In genomic region chr16:67436640-67437193, GRCh38 we compare ENCODE assay signal across 22 cellular contexts. TPM values are rescaled to one million over a fixed set of nuclear protein-coding genes. Genes with fewer than 3 reads are reported as not detected.
A peak's percentile ranks its signal among the peaks of the same experiment; 100 is the strongest.
DNase-seq lines count a peak whose midpoint lies in the region; ATAC-seq, FAIRE-seq and TF ChIP-seq lines count a peak whose summit lies in the region.
"Had no signal": no experiment of that assay in that cellular context is flagged by ENCODE, and none has a peak within 500 bp of the region (broad histone marks: within the 10 kb centered on the region; RNA-seq: fewer than 3 reads in every experiment).

No MANE protein-coding gene starts in this region.

- POLR2A ChIA-PET in HepG2 (lab: Yijun Ruan, JAX), result no interaction called here
- POLR2A ChIA-PET in naive thymus-derived CD4-positive, alpha-beta T cell (lab: Charles Lee), result no interaction called here

- H2BK5ac ChIP-seq in mesenchymal stem cell (ENCODE audit: low read depth, low read length, poor library complexity, severe bottlenecking), result no peak overlapping the region

- intact Hi-C loops in HepG2 (cut with micrococcal nuclease; ENCODE audit: unreplicated experiment) (no loop called here), right lobe of liver (cut with DNase I) (no loop called here), posterior cingulate gyrus (cut with DNase I) (no loop called here)
- intact Hi-C loops in naive thymus-derived CD4-positive, alpha-beta T cell (cut with micrococcal nuclease), result no loop called here

- no peak overlapping the region for H3K23ac ChIP-seq in mesenchymal stem cell (ENCODE audit: low read length in 2 of 2)

- H3K36me3 Mint-ChIP-seq in naive thymus-derived CD4-positive, alpha-beta T cell, result peaks cover 2 to 16% (median 4%) of the 10 kb centered on the region in 5 donors

- TF ChIP-seq CTCF in HepG2 (CRISPR knock-in tag; IDR thresholded peaks at IDR 0.05), result no peak
- TF ChIP-seq CTCF in right lobe of liver (IDR thresholded peaks at IDR 0.05), result no peak

- no peak for TF ChIP-seq POLR2A in HepG2 (IDR thresholded peaks at IDR 0.05; ENCODE audit: insufficient read depth in 1 of 2, low read depth in 2 of 2, low read length in 2 of 2)
- no peak for TF ChIP-seq POLR2A in right lobe of liver (IDR thresholded peaks at IDR 0.05)

- H3K4me1 ChIP-seq in HepG2 (ENCODE audit: insufficient read depth, low read length) (peaks cover 20% of the 10 kb centered on the region), right lobe of liver (peaks cover 0 to 13% (median 5%) of the 10 kb centered on the region in 4 donors), mesenchymal stem cell (ENCODE audit: control insufficient read depth, insufficient read depth, low read depth, low read length) (peaks cover 10% of the 10 kb centered on the region)
- peaks cover 0 to 1% of the 10 kb centered on the region in 2 donors for H3K4me1 ChIP-seq in naive thymus-derived CD4-positive, alpha-beta T cell (ENCODE audit: control insufficient read depth in 2 of 2, insufficient read depth in 2 of 2, low read length in 2 of 2)

- H3K9me3 ChIP-seq in HepG2 (ENCODE audit: low read length) (no peaks in the 10 kb centered on the region), right lobe of liver (no peaks in the 10 kb centered on the region), mesenchymal stem cell (ENCODE audit: control insufficient read depth, low read length) (no peaks in the 10 kb centered on the region)
- H3K9me3 ChIP-seq in naive thymus-derived CD4-positive, alpha-beta T cell (ENCODE audit: control insufficient read depth in 2 of 3, low read length in 3 of 3), result no peaks in the 10 kb centered on the region
- H3K9me3 ChIP-seq: BE2C had no signal

- H2BK120ac ChIP-seq in mesenchymal stem cell (ENCODE audit: low read depth, low read length), result no peak overlapping the region

- CTCF ChIA-PET in HepG2 (lab: Yijun Ruan, JAX; ENCODE audit: low intra/inter-chr PET ratio, low total read pairs), result no interaction called here
- CTCF ChIA-PET in naive thymus-derived CD4-positive, alpha-beta T cell (lab: Charles Lee), result no interaction called here

- H3K4ac ChIP-seq in mesenchymal stem cell (ENCODE audit: low read depth in 1 of 2, low read length in 2 of 2), result no peak overlapping the region

- in situ Hi-C loops in HepG2 (cut with HindIII; ENCODE audit: extremely low pct_ligation_motif_present, low pct_unique_long_range_greater_than_20kb), result no loop called here

- no peak overlapping the region for H3K18ac ChIP-seq in mesenchymal stem cell (ENCODE audit: low read depth in 1 of 2, low read length in 2 of 2)

- peaks cover 5 to 33% of the 10 kb centered on the region in 2 experiments; a peak in 3 of 5 replicates for H3K36me3 ChIP-seq in HepG2 (replicated peaks in 1 of 2; ENCODE audit: control insufficient read depth in 1 of 2, insufficient read depth in 2 of 2, low read length in 2 of 2)
- peaks cover 0 to 3% (median 0%) of the 10 kb centered on the region in 4 donors for H3K36me3 ChIP-seq in right lobe of liver
- peaks cover 68 to 71% of the 10 kb centered on the region in 2 experiments for H3K36me3 ChIP-seq in mesenchymal stem cell (ENCODE audit: control insufficient read depth in 1 of 2, insufficient read depth in 2 of 2, low read depth in 1 of 2, low read length in 2 of 2)
- H3K36me3 ChIP-seq in naive thymus-derived CD4-positive, alpha-beta T cell (ENCODE audit: control insufficient read depth in 2 of 3, insufficient read depth in 3 of 3, low read length in 3 of 3), result peaks cover 0 to 44% (median 3%) of the 10 kb centered on the region in 3 experiments

- TF ChIP-seq RAD21 in HepG2 (CRISPR knock-in tag; IDR thresholded peaks at IDR 0.05), result no peak

- no peak overlapping the region for H2AFZ ChIP-seq in HepG2 (ENCODE audit: low read length)
- H2AFZ ChIP-seq in mesenchymal stem cell (ENCODE audit: low read depth, low read length), result no peak overlapping the region

- FAIRE-seq in HepG2 (lab: Jason Lieb, UNC), result no peak
- FAIRE-seq: G401.6, H54, RCC 7860 had no signal

- no peaks in the 10 kb centered on the region for H3K79me2 ChIP-seq in HepG2 (ENCODE audit: insufficient read depth, low read length)

- DNase-seq in HepG2 (ENCODE audit: low spot score) (no peak), right lobe of liver (no peak), mesenchymal stem cell (no peak), posterior cingulate gyrus (no peak), anterior cingulate cortex (lab: John Stamatoyannopoulos, UW) (no peak)
- DNase-seq in naive thymus-derived CD4-positive, alpha-beta T cell, result no peak
- DNase-seq: BE2C; CD4-positive, CD25-positive, alpha-beta regulatory T cell; COR-L47; HFFc6; NCI-H1417 treated with DMSO at 0.1 percent for 48 hours; NCI-H187 treated with DMSO at 0.1 percent for 48 hours; NCI-H2227 treated with DMSO at 0.1 percent for 48 hours; NCI-H510A treated with DMSO at 0.1 percent for 48 hours; NCI-H774 had no signal

- H3K4me2 ChIP-seq in HepG2 (ENCODE audit: low read depth, low read length), result no peak overlapping the region
- no peak overlapping the region for H3K4me2 ChIP-seq in mesenchymal stem cell (ENCODE audit: low read length, poor library complexity, severe bottlenecking)

- no peak overlapping the region for H2BK12ac ChIP-seq in mesenchymal stem cell (ENCODE audit: low read length in 2 of 2)

- H2BK15ac ChIP-seq in mesenchymal stem cell (ENCODE audit: low read depth, poor library complexity, severe bottlenecking), result no peak overlapping the region

- peaks cover 0 to 14% (median 0%) of the 10 kb centered on the region in 5 donors for H3K27me3 Mint-ChIP-seq in naive thymus-derived CD4-positive, alpha-beta T cell

- no peak for ATAC-seq in HepG2
- no peak for ATAC-seq in right lobe of liver
- no peak for ATAC-seq in naive thymus-derived CD4-positive, alpha-beta T cell
- ATAC-seq: Right ventricle myocardium inferior had no signal

- no peak overlapping the region for H3K27ac ChIP-seq in HepG2 (ENCODE audit: extremely low read length, insufficient read depth, low read length)
- H3K27ac ChIP-seq in right lobe of liver, result no peak overlapping the region
- H3K27ac ChIP-seq in mesenchymal stem cell (ENCODE audit: low read length, poor library complexity, severe bottlenecking), result no peak overlapping the region
- no peak overlapping the region for H3K27ac ChIP-seq in naive thymus-derived CD4-positive, alpha-beta T cell (ENCODE audit: low read depth, low read length)

- peak overlapping the region; percentile 7 for H4K8ac ChIP-seq in mesenchymal stem cell (ENCODE audit: low read length)

- no peak overlapping the region for H3K9ac ChIP-seq in HepG2 (ENCODE audit: insufficient read depth, low read depth, low read length)
- no peak overlapping the region for H3K9ac ChIP-seq in mesenchymal stem cell (ENCODE audit: low read length)

- H3K4me3 ChIP-seq in HepG2 (replicated peaks in 1 of 3; ENCODE audit: insufficient read depth in 1 of 3, low read depth in 2 of 3, low read length in 3 of 3) (no peak overlapping the region), right lobe of liver (no peak overlapping the region), mesenchymal stem cell (ENCODE audit: insufficient read depth in 1 of 2, low read depth in 1 of 2, low read length in 2 of 2) (no peak overlapping the region)
- no peak overlapping the region for H3K4me3 ChIP-seq in naive thymus-derived CD4-positive, alpha-beta T cell (ENCODE audit: low read length)

- H3K4me3 Mint-ChIP-seq in naive thymus-derived CD4-positive, alpha-beta T cell, result no peak overlapping the region
- H3K4me3 Mint-ChIP-seq: HFFc6 had no signal

- WGBS in HepG2 (ENCODE audit: low lambda C conversion rate), result 98% methylated on average over 22 of the region's 23 CpGs
- WGBS in right lobe of liver (ENCODE audit: insufficient coverage, low coverage, low lambda C conversion rate, missing lambda C conversion rate), result 93% methylated on average over 7 of the region's 23 CpGs
- 96% methylated on average over 23 of the region's 23 CpGs for WGBS in mesenchymal stem cell

- H3K79me1 ChIP-seq in mesenchymal stem cell (replicated peaks; ENCODE audit: low read length, poor library complexity, severe bottlenecking), result peaks cover 16% of the 10 kb centered on the region

- H2AK5ac ChIP-seq in mesenchymal stem cell (ENCODE audit: low read length, severe bottlenecking), result no peak overlapping the region

- no TSS peak for BruUV-seq in HepG2 (replicated peaks; lab: Mats Ljungman, UMichigan)

- no peaks in the 10 kb centered on the region for H4K20me1 ChIP-seq in HepG2 (ENCODE audit: insufficient read depth, low read length)

- H4K91ac ChIP-seq in mesenchymal stem cell (ENCODE audit: low read length), result no peak overlapping the region

- H3K27me3 ChIP-seq in HepG2 (ENCODE audit: control insufficient read depth in 1 of 2, insufficient read depth in 2 of 2, low read length in 2 of 2) (no peaks in the 10 kb centered on the region; a peak in 1 of 5 replicates), right lobe of liver (no peaks in the 10 kb centered on the region), mesenchymal stem cell (ENCODE audit: control insufficient read depth in 1 of 2, insufficient read depth in 1 of 2, low read length in 2 of 2) (peaks cover 2 to 4% of the 10 kb centered on the region in 2 experiments)
- H3K27me3 ChIP-seq in naive thymus-derived CD4-positive, alpha-beta T cell (ENCODE audit: control insufficient read depth in 2 of 2, insufficient read depth in 2 of 2, low read length in 2 of 2), result no peaks in the 10 kb centered on the region

- no peaks in the 10 kb centered on the region for H3K9me3 Mint-ChIP-seq in naive thymus-derived CD4-positive, alpha-beta T cell
- H3K9me3 Mint-ChIP-seq: HFFc6 had no signal

- no peak overlapping the region for H3K27ac Mint-ChIP-seq in naive thymus-derived CD4-positive, alpha-beta T cell
- H3K27ac Mint-ChIP-seq: CD4-positive, CD25-positive, alpha-beta regulatory T cell; HFFc6 had no signal

- TF ChIP-seq EP300 in HepG2 (IDR thresholded peaks at IDR 0.05; ENCODE audit: low read depth in 2 of 2, low read length in 2 of 2) (no peak), HepG2 (CRISPR knock-in tag; IDR thresholded peaks at IDR 0.05; ENCODE audit: borderline replicate concordance) (no peak)

- peaks cover 0 to 5% (median 0%) of the 10 kb centered on the region in 7 donors for H3K4me1 Mint-ChIP-seq in naive thymus-derived CD4-positive, alpha-beta T cell

- no peak overlapping the region for H3K14ac ChIP-seq in mesenchymal stem cell (ENCODE audit: low read length in 2 of 2)

RNA-seq across cellular contexts. Expression of gene HSD11B2, which starts 5.8 kb away (rescaled TPM):
- total RNA-seq in HepG2 (2016; rRNA removed; fragmentation: Illumina TruSeq; extraction: Trizol) (6.7 and 13.6 TPM in 2 replicates), right lobe of liver (1 to 10 TPM; 1.3 to 2.7 (median 2.1) TPM)
- total RNA-seq in HepG2 (2016; cell fraction: cytosol; rRNA removed; fragmentation: Illumina TruSeq; extraction: Trizol; ENCODE audit: low read depth), result 3.9 and 4.1 TPM in 2 replicates
- total RNA-seq in HepG2 (2016; cell fraction: insoluble cytoplasmic fraction; rRNA removed; fragmentation: Illumina TruSeq; extraction: Trizol), result 5.4 and 13.4 TPM in 2 replicates
- 8.8 TPM in 2 replicates for total RNA-seq in HepG2 (2016; cell fraction: membrane; rRNA removed; fragmentation: Illumina TruSeq; extraction: Trizol)
- total RNA-seq in HepG2 (2016; cell fraction: nucleus; rRNA removed; fragmentation: Illumina TruSeq; extraction: Trizol), result 14.6 and 15.0 TPM in 2 replicates
- 8.9 and 11.9 TPM in 2 replicates for polyA plus RNA-seq in HepG2 (2011; rRNA removed)
- 5.3 and 6.3 TPM in 2 replicates for polyA plus RNA-seq in HepG2 (2011; cell fraction: cytosol; rRNA removed)
- 34.2 and 34.3 TPM in 2 replicates for polyA plus RNA-seq in HepG2 (2011; cell fraction: nucleus; rRNA removed)
- polyA plus RNA-seq in HepG2 (2012), result 8.4 and 11.0 TPM in 2 replicates
- 6.5 and 9.3 TPM in 2 replicates for polyA plus RNA-seq in HepG2 (2016; cell fraction: cytosol; fragmentation: Illumina TruSeq; extraction: Trizol; ENCODE audit: low read depth)
- polyA plus RNA-seq in HepG2 (2016; cell fraction: insoluble cytoplasmic fraction; fragmentation: Illumina TruSeq; extraction: Trizol; ENCODE audit: low read depth), result 11.1 and 13.3 TPM in 2 replicates
- 11.3 and 12.9 TPM in 2 replicates for polyA plus RNA-seq in HepG2 (2016; cell fraction: membrane; fragmentation: Illumina TruSeq; extraction: Trizol; ENCODE audit: low read depth)
- polyA plus RNA-seq in HepG2 (2016; cell fraction: nucleus; fragmentation: Illumina TruSeq; extraction: Trizol; ENCODE audit: insufficient read depth, low read depth), result 48.6 and 52.7 TPM in 2 replicates
- 3.3 and 16.4 TPM in 2 replicates for polyA minus RNA-seq in HepG2 (2011; rRNA and poly(A)+ RNA removed; ENCODE audit: low replicate concordance)
- 4.1 and 8.5 TPM in 2 replicates for polyA minus RNA-seq in HepG2 (2011; cell fraction: cytosol; rRNA and poly(A)+ RNA removed)
- polyA minus RNA-seq in HepG2 (2011; cell fraction: nucleus; rRNA and poly(A)+ RNA removed), result 8.7 and 11.3 TPM in 2 replicates
- polyA plus RNA-seq in mesenchymal stem cell (2013, experiment 1 of 2), result 0.08 TPM
- polyA plus RNA-seq in mesenchymal stem cell (2013, experiment 2 of 2), result not detected
- total RNA-seq in naive thymus-derived CD4-positive, alpha-beta T cell, result under 1 TPM in 1 of 5 experiments, not detected in 4; 0.17 TPM
- not detected for polyA plus RNA-seq in naive thymus-derived CD4-positive, alpha-beta T cell
- total RNA-seq: A172; CD4-positive, CD25-positive, alpha-beta regulatory T cell; HFFc6; OCI-LY7 had no signal
- polyA plus RNA-seq: CD4-positive, CD25-positive, alpha-beta regulatory T cell had no signal

RNA-seq across cellular contexts. Expression of gene ZDHHC1, which starts 20.4 kb away (rescaled TPM):
- 0.36 and 1.1 TPM in 2 replicates for total RNA-seq in HepG2 (2016; rRNA removed; fragmentation: Illumina TruSeq; extraction: Trizol)
- total RNA-seq in HepG2 (2016; cell fraction: cytosol; rRNA removed; fragmentation: Illumina TruSeq; extraction: Trizol; ENCODE audit: low read depth), result 1.6 and 1.9 TPM in 2 replicates
- 0.33 and 1.3 TPM in 2 replicates for total RNA-seq in HepG2 (2016; cell fraction: insoluble cytoplasmic fraction; rRNA removed; fragmentation: Illumina TruSeq; extraction: Trizol)
- total RNA-seq in HepG2 (2016; cell fraction: membrane; rRNA removed; fragmentation: Illumina TruSeq; extraction: Trizol), result 2.2 and 3.3 TPM in 2 replicates
- total RNA-seq in HepG2 (2016; cell fraction: nucleus; rRNA removed; fragmentation: Illumina TruSeq; extraction: Trizol), result 0.96 and 3.2 TPM in 2 replicates
- polyA plus RNA-seq in HepG2 (2011; rRNA removed), result 0.47 and 0.51 TPM in 2 replicates
- 0.28 and 0.60 TPM in 2 replicates for polyA plus RNA-seq in HepG2 (2011; cell fraction: cytosol; rRNA removed)
- polyA plus RNA-seq in HepG2 (2011; cell fraction: nucleus; rRNA removed), result 2.1 and 2.7 TPM in 2 replicates
- 0.36 and 1.0 TPM in 2 replicates for polyA plus RNA-seq in HepG2 (2012)
- polyA plus RNA-seq in HepG2 (2016; cell fraction: cytosol; fragmentation: Illumina TruSeq; extraction: Trizol; ENCODE audit: low read depth), result 1.3 and 1.6 TPM in 2 replicates
- polyA plus RNA-seq in HepG2 (2016; cell fraction: insoluble cytoplasmic fraction; fragmentation: Illumina TruSeq; extraction: Trizol; ENCODE audit: low read depth), result 0.35 and 0.63 TPM in 2 replicates
- polyA plus RNA-seq in HepG2 (2016; cell fraction: membrane; fragmentation: Illumina TruSeq; extraction: Trizol; ENCODE audit: low read depth), result 1.2 and 1.6 TPM in 2 replicates
- 1.3 and 1.4 TPM in 2 replicates for polyA plus RNA-seq in HepG2 (2016; cell fraction: nucleus; fragmentation: Illumina TruSeq; extraction: Trizol; ENCODE audit: insufficient read depth, low read depth)
- polyA minus RNA-seq in HepG2 (2011; rRNA and poly(A)+ RNA removed; ENCODE audit: low replicate concordance), result 1.6 and 5.9 TPM in 2 replicates
- polyA minus RNA-seq in HepG2 (2011; cell fraction: cytosol; rRNA and poly(A)+ RNA removed), result 0.26 TPM in 1 of 2 replicates, not detected in the other
- polyA minus RNA-seq in HepG2 (2011; cell fraction: nucleus; rRNA and poly(A)+ RNA removed), result 1.6 and 3.5 TPM in 2 replicates
- 1 to 10 TPM; 1.2 to 4.0 (median 1.8) TPM for total RNA-seq in right lobe of liver
- polyA plus RNA-seq in mesenchymal stem cell (2013, experiment 1 of 2), result 6.6 TPM
- 6.1 TPM for polyA plus RNA-seq in mesenchymal stem cell (2013, experiment 2 of 2)
- total RNA-seq in naive thymus-derived CD4-positive, alpha-beta T cell, result 1 to 10 TPM in 1 of 5 experiments, under 1 TPM in 2, not detected in 2; 0.34 to 3.6 (median 0.48) TPM
- not detected for polyA plus RNA-seq in naive thymus-derived CD4-positive, alpha-beta T cell
- total RNA-seq: CD4-positive, CD25-positive, alpha-beta regulatory T cell; OCI-LY7 had no signal

RNA-seq across cellular contexts. Expression of gene TPPP3, which starts 43.4 kb away (rescaled TPM):
- total RNA-seq in HepG2 (2016; rRNA removed; fragmentation: Illumina TruSeq; extraction: Trizol) (0.20 and 0.44 TPM in 2 replicates), right lobe of liver (under 1 TPM in 5 of 6 experiments, not detected in 1; 0.24 to 0.65 (median 0.37) TPM)
- 0.18 TPM in 1 of 2 replicates, not detected in the other for total RNA-seq in HepG2 (2016; cell fraction: cytosol; rRNA removed; fragmentation: Illumina TruSeq; extraction: Trizol; ENCODE audit: low read depth)
- 0.50 and 0.54 TPM in 2 replicates for total RNA-seq in HepG2 (2016; cell fraction: insoluble cytoplasmic fraction; rRNA removed; fragmentation: Illumina TruSeq; extraction: Trizol)
- total RNA-seq in HepG2 (2016; cell fraction: membrane; rRNA removed; fragmentation: Illumina TruSeq; extraction: Trizol), result 0.31 TPM in 1 of 2 replicates, not detected in the other
- total RNA-seq in HepG2 (2016; cell fraction: nucleus; rRNA removed; fragmentation: Illumina TruSeq; extraction: Trizol), result 0.62 and 0.63 TPM in 2 replicates
- 0.16 TPM in 1 of 2 replicates, not detected in the other for polyA plus RNA-seq in HepG2 (2011; rRNA removed)
- polyA plus RNA-seq in HepG2 (2011; cell fraction: cytosol; rRNA removed), result 0.05 and 0.31 TPM in 2 replicates
- 0.31 and 0.50 TPM in 2 replicates for polyA plus RNA-seq in HepG2 (2011; cell fraction: nucleus; rRNA removed)
- polyA plus RNA-seq in HepG2 (2012), result 0.15 and 0.69 TPM in 2 replicates
- polyA plus RNA-seq in HepG2 (2016; cell fraction: cytosol; fragmentation: Illumina TruSeq; extraction: Trizol; ENCODE audit: low read depth), result 0.12 TPM in 1 of 2 replicates, not detected in the other
- 0.23 and 0.32 TPM in 2 replicates for polyA plus RNA-seq in HepG2 (2016; cell fraction: insoluble cytoplasmic fraction; fragmentation: Illumina TruSeq; extraction: Trizol; ENCODE audit: low read depth)
- polyA plus RNA-seq in HepG2 (2016; cell fraction: membrane; fragmentation: Illumina TruSeq; extraction: Trizol; ENCODE audit: low read depth), result not detected in 2 replicates
- polyA plus RNA-seq in HepG2 (2016; cell fraction: nucleus; fragmentation: Illumina TruSeq; extraction: Trizol; ENCODE audit: insufficient read depth, low read depth), result 0.48 and 0.55 TPM in 2 replicates
- 0.38 TPM in 1 of 2 replicates, not detected in the other for polyA minus RNA-seq in HepG2 (2011; rRNA and poly(A)+ RNA removed; ENCODE audit: low replicate concordance)
- not detected in 2 replicates for polyA minus RNA-seq in HepG2 (2011; cell fraction: cytosol; rRNA and poly(A)+ RNA removed)
- 0.64 TPM in 1 of 2 replicates, not detected in the other for polyA minus RNA-seq in HepG2 (2011; cell fraction: nucleus; rRNA and poly(A)+ RNA removed)
- 8.2 TPM for polyA plus RNA-seq in mesenchymal stem cell (2013, experiment 1 of 2)
- polyA plus RNA-seq in mesenchymal stem cell (2013, experiment 2 of 2), result 7.4 TPM
- total RNA-seq in naive thymus-derived CD4-positive, alpha-beta T cell, result 10 to 100 TPM in 1 of 5 experiments, under 1 TPM in 1, not detected in 3; 0.37 to 18.7 TPM
- polyA plus RNA-seq in naive thymus-derived CD4-positive, alpha-beta T cell, result under 1 TPM in 1 of 2 donors, not detected in 1; 0.19 TPM
- total RNA-seq: CD4-positive, CD25-positive, alpha-beta regulatory T cell; OCI-LY7 had no signal
- polyA plus RNA-seq: CD4-positive, CD25-positive, alpha-beta regulatory T cell had no signal

RNA-seq across cellular contexts. Expression of gene ATP6V0D1, which starts 44.2 kb away (rescaled TPM):
- total RNA-seq in HepG2 (2016; rRNA removed; fragmentation: Illumina TruSeq; extraction: Trizol) (49.5 and 51.1 TPM in 2 replicates), right lobe of liver (10 to 100 TPM; 33.6 to 84.6 (median 47.0) TPM)
- total RNA-seq in HepG2 (2016; cell fraction: cytosol; rRNA removed; fragmentation: Illumina TruSeq; extraction: Trizol; ENCODE audit: low read depth), result 13.5 and 16.0 TPM in 2 replicates
- total RNA-seq in HepG2 (2016; cell fraction: insoluble cytoplasmic fraction; rRNA removed; fragmentation: Illumina TruSeq; extraction: Trizol), result 45.3 and 52.4 TPM in 2 replicates
- 23.6 and 25.5 TPM in 2 replicates for total RNA-seq in HepG2 (2016; cell fraction: membrane; rRNA removed; fragmentation: Illumina TruSeq; extraction: Trizol)
- total RNA-seq in HepG2 (2016; cell fraction: nucleus; rRNA removed; fragmentation: Illumina TruSeq; extraction: Trizol), result 26.3 and 30.4 TPM in 2 replicates
- polyA plus RNA-seq in HepG2 (2011; rRNA removed), result 54.2 and 61.3 TPM in 2 replicates
- polyA plus RNA-seq in HepG2 (2011; cell fraction: cytosol; rRNA removed), result 55.2 and 57.9 TPM in 2 replicates
- polyA plus RNA-seq in HepG2 (2011; cell fraction: nucleus; rRNA removed), result 32.7 and 35.9 TPM in 2 replicates
- polyA plus RNA-seq in HepG2 (2012), result 29.3 and 41.3 TPM in 2 replicates
- 16.4 and 17.3 TPM in 2 replicates for polyA plus RNA-seq in HepG2 (2016; cell fraction: cytosol; fragmentation: Illumina TruSeq; extraction: Trizol; ENCODE audit: low read depth)
- 55.4 and 63.8 TPM in 2 replicates for polyA plus RNA-seq in HepG2 (2016; cell fraction: insoluble cytoplasmic fraction; fragmentation: Illumina TruSeq; extraction: Trizol; ENCODE audit: low read depth)
- polyA plus RNA-seq in HepG2 (2016; cell fraction: membrane; fragmentation: Illumina TruSeq; extraction: Trizol; ENCODE audit: low read depth), result 21.4 and 22.6 TPM in 2 replicates
- polyA plus RNA-seq in HepG2 (2016; cell fraction: nucleus; fragmentation: Illumina TruSeq; extraction: Trizol; ENCODE audit: insufficient read depth, low read depth), result 45.0 and 53.3 TPM in 2 replicates
- 104 and 246 TPM in 2 replicates for polyA minus RNA-seq in HepG2 (2011; rRNA and poly(A)+ RNA removed; ENCODE audit: low replicate concordance)
- 37.9 and 45.0 TPM in 2 replicates for polyA minus RNA-seq in HepG2 (2011; cell fraction: cytosol; rRNA and poly(A)+ RNA removed)
- 14.7 and 19.8 TPM in 2 replicates for polyA minus RNA-seq in HepG2 (2011; cell fraction: nucleus; rRNA and poly(A)+ RNA removed)
- 140 TPM for polyA plus RNA-seq in mesenchymal stem cell (2013, experiment 1 of 2)
- polyA plus RNA-seq in mesenchymal stem cell (2013, experiment 2 of 2), result 136 TPM
- total RNA-seq in naive thymus-derived CD4-positive, alpha-beta T cell, result 100 to 1,000 TPM in 1 of 5 experiments, 10 to 100 TPM in 4; 35.8 to 104 (median 54.7) TPM
- 100 to 1,000 TPM in 1 of 2 donors, 10 to 100 TPM in 1; 61.5 to 102 TPM for polyA plus RNA-seq in naive thymus-derived CD4-positive, alpha-beta T cell

RNA-seq across cellular contexts. Expression of gene AGRP, which starts 46.6 kb away (rescaled TPM):
- total RNA-seq in HepG2 (2016; rRNA removed; fragmentation: Illumina TruSeq; extraction: Trizol), result not detected in 2 replicates
- not detected in 2 replicates for total RNA-seq in HepG2 (2016; cell fraction: cytosol; rRNA removed; fragmentation: Illumina TruSeq; extraction: Trizol; ENCODE audit: low read depth)
- total RNA-seq in HepG2 (2016; cell fraction: insoluble cytoplasmic fraction; rRNA removed; fragmentation: Illumina TruSeq; extraction: Trizol), result not detected in 2 replicates
- total RNA-seq in HepG2 (2016; cell fraction: membrane; rRNA removed; fragmentation: Illumina TruSeq; extraction: Trizol), result 0.28 TPM in 1 of 2 replicates, not detected in the other
- total RNA-seq in HepG2 (2016; cell fraction: nucleus; rRNA removed; fragmentation: Illumina TruSeq; extraction: Trizol), result not detected in 2 replicates
- polyA plus RNA-seq in HepG2 (2011; rRNA removed), result not detected in 2 replicates
- polyA plus RNA-seq in HepG2 (2011; cell fraction: cytosol; rRNA removed), result 0.34 TPM in 1 of 2 replicates, not detected in the other
- not detected in 2 replicates for polyA plus RNA-seq in HepG2 (2011; cell fraction: nucleus; rRNA removed)
- polyA plus RNA-seq in HepG2 (2012), result 0.75 TPM in 1 of 2 replicates, not detected in the other
- polyA plus RNA-seq in HepG2 (2016; cell fraction: cytosol; fragmentation: Illumina TruSeq; extraction: Trizol; ENCODE audit: low read depth), result not detected in 2 replicates
- not detected in 2 replicates for polyA plus RNA-seq in HepG2 (2016; cell fraction: insoluble cytoplasmic fraction; fragmentation: Illumina TruSeq; extraction: Trizol; ENCODE audit: low read depth)
- not detected in 2 replicates for polyA plus RNA-seq in HepG2 (2016; cell fraction: membrane; fragmentation: Illumina TruSeq; extraction: Trizol; ENCODE audit: low read depth)
- polyA plus RNA-seq in HepG2 (2016; cell fraction: nucleus; fragmentation: Illumina TruSeq; extraction: Trizol; ENCODE audit: insufficient read depth, low read depth), result not detected in 2 replicates
- polyA minus RNA-seq in HepG2 (2011; rRNA and poly(A)+ RNA removed; ENCODE audit: low replicate concordance), result not detected in 2 replicates
- not detected in 2 replicates for polyA minus RNA-seq in HepG2 (2011; cell fraction: cytosol; rRNA and poly(A)+ RNA removed)
- not detected in 2 replicates for polyA minus RNA-seq in HepG2 (2011; cell fraction: nucleus; rRNA and poly(A)+ RNA removed)
- total RNA-seq in right lobe of liver, result not detected
- not detected for polyA plus RNA-seq in mesenchymal stem cell (2013, experiment 1 of 2)
- polyA plus RNA-seq in mesenchymal stem cell (2013, experiment 2 of 2), result not detected
- not detected for total RNA-seq in naive thymus-derived CD4-positive, alpha-beta T cell
- polyA plus RNA-seq in naive thymus-derived CD4-positive, alpha-beta T cell, result not detected
- total RNA-seq: A172; CD4-positive, CD25-positive, alpha-beta regulatory T cell; HFFc6; M059J; OCI-LY7; Right ventricle myocardium inferior had no signal
- polyA plus RNA-seq: CD4-positive, CD25-positive, alpha-beta regulatory T cell had no signal
